ENCODE assay signal across 12 cellular contexts in the genomic region with DNA sequence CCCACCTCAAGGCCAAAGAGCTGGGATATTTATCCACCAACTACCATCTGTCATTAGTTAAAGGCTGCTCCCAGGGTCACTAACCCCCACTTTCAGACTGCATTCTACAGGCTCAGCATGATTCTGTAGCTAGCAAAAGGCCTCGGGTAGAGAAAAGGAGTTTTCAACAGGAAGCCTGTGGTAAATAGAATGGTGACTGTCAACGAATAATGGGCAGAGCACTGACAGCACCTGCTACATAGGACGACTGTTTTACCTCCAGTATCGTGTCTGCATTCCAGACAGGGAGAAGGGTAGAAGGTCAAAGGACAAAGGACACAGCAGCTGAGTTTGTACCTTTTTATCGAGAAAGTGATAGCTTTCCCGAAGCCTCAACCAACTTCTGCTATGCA. TPM values are rescaled to one million over a fixed set of nuclear protein-coding genes. Genes with fewer than 3 reads are reported as not detected.
DNase-seq lines count a peak whose midpoint lies in the region; ATAC-seq and TF ChIP-seq lines count a peak whose summit lies in the region.
"Had no signal": no experiment of that assay in that cellular context is flagged by ENCODE, and none has a peak within 500 bp of the region (broad histone marks: within the 10 kb centered on the region; RNA-seq: fewer than 3 reads in every experiment).

No MANE protein-coding gene starts in this region.

- H3K23ac ChIP-seq in neuronal stem cell (ENCODE audit: low read depth, low read length, poor library complexity) = no peak overlapping the region

- no peak overlapping the region for H3K27ac ChIP-seq in BLaER1 treated with 17β-estradiol and CSF1 and Interleukin-3, amounts not matched to agents 10 nM and 100 nM
- H3K27ac ChIP-seq in MM.1S (ENCODE audit: low read length) (peak overlapping the region; percentile 95), neuronal stem cell (replicated peaks; ENCODE audit: low read length) (no peak overlapping the region), brain microvascular endothelial cell (no peak overlapping the region)

- H2BK5ac ChIP-seq in neuronal stem cell (ENCODE audit: low read length) = no peak overlapping the region

- no peak overlapping the region for H4K8ac ChIP-seq in neuronal stem cell (ENCODE audit: low read depth, low read length)

- WGBS in neuronal stem cell (ENCODE audit: extremely low coverage in 2 of 2, insufficient read length in 2 of 2, insufficient replicate concordance in 1 of 2), 2 donors = no CpG with 5 or more reads among the region's 6 CpGs

- H3K4me1 ChIP-seq in BLaER1 treated with 17β-estradiol and CSF1 and Interleukin-3, amounts not matched to agents 10 nM and 100 nM = peaks cover 16 to 34% (median 29%) of the 10 kb centered on the region in 10 experiments
- H3K4me1 ChIP-seq in MM.1S (ENCODE audit: low read length) (peaks cover 34% of the 10 kb centered on the region), neuronal stem cell (ENCODE audit: control insufficient read depth in 2 of 2, insufficient read depth in 1 of 2, low read depth in 1 of 2, low read length in 2 of 2) (peaks cover 8% of the 10 kb centered on the region in 2 donors)

- H3K9me2 ChIP-seq in MM.1S (replicated peaks; ENCODE audit: insufficient read depth, low read length) = no peaks in the 10 kb centered on the region

- peaks cover 0 to 32% (median 5%) of the 10 kb centered on the region in 11 experiments; a peak in 13 of 22 replicates for H3K36me3 ChIP-seq in BLaER1 treated with 17β-estradiol and CSF1 and Interleukin-3, amounts not matched to agents 10 nM and 100 nM
- no peaks in the 10 kb centered on the region for H3K36me3 ChIP-seq in MM.1S (replicated peaks; ENCODE audit: insufficient read depth, low read length)
- peaks cover 2 to 30% of the 10 kb centered on the region in 2 donors for H3K36me3 ChIP-seq in neuronal stem cell (replicated peaks in 1 of 2; ENCODE audit: control insufficient read depth in 2 of 2, insufficient read depth in 2 of 2, low read length in 2 of 2)
- H3K36me3 ChIP-seq in brain microvascular endothelial cell (replicated peaks) = peaks cover 3% of the 10 kb centered on the region

- ATAC-seq in GM19324 (IDR thresholded peaks at IDR 0.05; ENCODE audit: low FRiP score, unreplicated experiment) (peak; percentile 30), HG02870 (IDR thresholded peaks at IDR 0.05; ENCODE audit: unreplicated experiment) (peak; percentile 71)
- ATAC-seq: activated T-cell treated with anti-CD3 and anti-CD28 coated beads, Interleukin-2, amount 50 U/mL, for 4 hours; SK-N-SH treated with all-trans-retinoic acid at 6 μM for 48 hours had no signal

- H3K27me3 ChIP-seq in BLaER1 treated with 17β-estradiol and CSF1 and Interleukin-3, amounts not matched to agents 10 nM and 100 nM = no peaks in the 10 kb centered on the region
- H3K27me3 ChIP-seq in MM.1S (replicated peaks; ENCODE audit: insufficient read depth, low read length) (no peaks in the 10 kb centered on the region), neuronal stem cell (ENCODE audit: control insufficient read depth in 3 of 3, insufficient read depth in 3 of 3, low read depth in 1 of 3, low read length in 3 of 3) (no peaks in the 10 kb centered on the region), brain microvascular endothelial cell (replicated peaks) (no peaks in the 10 kb centered on the region)

- H3K79me1 ChIP-seq in neuronal stem cell (ENCODE audit: low read depth, low read length) = no peaks in the 10 kb centered on the region

- H4K91ac ChIP-seq in neuronal stem cell (ENCODE audit: low read depth, low read length, poor library complexity) = no peak overlapping the region

- H3K4me3 ChIP-seq in BLaER1 treated with 17β-estradiol and CSF1 and Interleukin-3, amounts not matched to agents 10 nM and 100 nM = no peak overlapping the region
- H3K4me3 ChIP-seq in MM.1S (ENCODE audit: low read length) (peak overlapping the region; percentile 31), neuronal stem cell (ENCODE audit: low read length in 2 of 2) (no peak overlapping the region), brain microvascular endothelial cell (ENCODE audit: low read depth, low read length) (no peak overlapping the region)

- H3K79me2 ChIP-seq in MM.1S (ENCODE audit: low read length) = peaks cover 22% of the 10 kb centered on the region

- DNase-seq in MM.1S (peak; percentile 89), SIG-M5 treated with dmso at 0.1 percent for 504 hours (lab: John Stamatoyannopoulos, UW; ENCODE audit: unreplicated experiment) (no peak), neuronal stem cell (ENCODE audit: low spot score) (no peak), brain microvascular endothelial cell (no peak), amniotic stem cell (lab: John Stamatoyannopoulos, UW) (no peak)
- DNase-seq: activated T-cell treated with anti-CD3 and anti-CD28 coated beads, Interleukin-2, amount 50 U/mL, for 4 hours; cerebellar nuclear complex; stimulated activated naive B cell treated with anti-CD40 and anti-IgM and Interleukin-4, amounts not matched to agents 10 μg/mL and 1 μg/mL and 100 μg/mL, for 72 hours had no signal

- H2BK120ac ChIP-seq in neuronal stem cell (ENCODE audit: low read depth, low read length) = no peak overlapping the region

- H3F3A ChIP-seq in MM.1S (ENCODE audit: insufficient read depth, low read length) = peaks cover 37% of the 10 kb centered on the region

- no peak overlapping the region for H3K9ac ChIP-seq in BLaER1 treated with 17β-estradiol and CSF1 and Interleukin-3, amounts not matched to agents 10 nM and 100 nM
- H3K9ac ChIP-seq in MM.1S (ENCODE audit: low read length) (peak overlapping the region; percentile 51), neuronal stem cell (ENCODE audit: low read depth, low read length, poor library complexity) (no peak overlapping the region)

- in situ Hi-C loops in brain microvascular endothelial cell (cut with HindIII; ENCODE audit: low pct_ligation_motif_present, low sequenced_read_pairs) = no loop called here

- TF ChIP-seq CTCF in MM.1S (IDR thresholded peaks at IDR 0.05; ENCODE audit: low read length) (no peak), brain microvascular endothelial cell (IDR thresholded peaks at IDR 0.05; ENCODE audit: low read depth, low read length, missing control alignments) (no peak)

- no peak overlapping the region for H2BK15ac ChIP-seq in neuronal stem cell (ENCODE audit: low read length)

- H4K20me1 ChIP-seq in BLaER1 treated with 17β-estradiol and CSF1 and Interleukin-3, amounts not matched to agents 10 nM and 100 nM = peaks cover 0 to 50% (median 17%) of the 10 kb centered on the region in 11 experiments; a peak in 14 of 22 replicates
- H4K20me1 ChIP-seq in MM.1S (ENCODE audit: insufficient read depth, low read length) = no peaks in the 10 kb centered on the region

- H3K4ac ChIP-seq in neuronal stem cell (ENCODE audit: low read length) = no peak overlapping the region

- peak overlapping the region; percentile 29 to 85 (median 58) for H3K4me2 ChIP-seq in BLaER1 treated with 17β-estradiol and CSF1 and Interleukin-3, amounts not matched to agents 10 nM and 100 nM
- H3K4me2 ChIP-seq in MM.1S (ENCODE audit: low read depth, low read length) = peak overlapping the region; percentile 70
- no peak overlapping the region for H3K4me2 ChIP-seq in neuronal stem cell (ENCODE audit: insufficient read depth, low read length, poor library complexity, severe bottlenecking)

- no peak overlapping the region for H2AFZ ChIP-seq in MM.1S (ENCODE audit: low read length)
- H2AFZ ChIP-seq in neuronal stem cell (ENCODE audit: low read length) = no peak overlapping the region

- no peak overlapping the region for H3K18ac ChIP-seq in neuronal stem cell (ENCODE audit: low read length)

- H3K14ac ChIP-seq in neuronal stem cell (ENCODE audit: low read length) = no peak overlapping the region

- no peak overlapping the region for H2BK12ac ChIP-seq in neuronal stem cell (ENCODE audit: low read length)

- H2AK5ac ChIP-seq in neuronal stem cell (ENCODE audit: low read depth, low read length) = no peak overlapping the region

- peaks cover 0 to 2% (median under 1%) of the 10 kb centered on the region in 11 experiments; a peak in 5 of 22 replicates for H3K9me3 ChIP-seq in BLaER1 treated with 17β-estradiol and CSF1 and Interleukin-3, amounts not matched to agents 10 nM and 100 nM (replicated peaks in 1 of 11)
- H3K9me3 ChIP-seq in MM.1S (replicated peaks; ENCODE audit: insufficient read depth, low read length) (no peaks in the 10 kb centered on the region), neuronal stem cell (replicated peaks in 1 of 2; ENCODE audit: control insufficient read depth in 2 of 2, insufficient read depth in 1 of 2, low read depth in 1 of 2, low read length in 2 of 2) (no peaks in the 10 kb centered on the region)

RNA-seq across cellular contexts. Expression of gene MFAP3, which starts 20.3 kb away (rescaled TPM):
- 19.5 TPM for polyA plus RNA-seq in neuronal stem cell (2013, experiment 1 of 2)
- polyA plus RNA-seq in neuronal stem cell (2013, experiment 2 of 2) = 19.6 TPM

RNA-seq across cellular contexts. Expression of gene FAM114A2, which starts 20.3 kb away (rescaled TPM):
- polyA plus RNA-seq in neuronal stem cell (2013, experiment 1 of 2) = 7.4 TPM
- 7.3 TPM for polyA plus RNA-seq in neuronal stem cell (2013, experiment 2 of 2)
